ENCODE assay signal across 17 cellular contexts in the genomic region with DNA sequence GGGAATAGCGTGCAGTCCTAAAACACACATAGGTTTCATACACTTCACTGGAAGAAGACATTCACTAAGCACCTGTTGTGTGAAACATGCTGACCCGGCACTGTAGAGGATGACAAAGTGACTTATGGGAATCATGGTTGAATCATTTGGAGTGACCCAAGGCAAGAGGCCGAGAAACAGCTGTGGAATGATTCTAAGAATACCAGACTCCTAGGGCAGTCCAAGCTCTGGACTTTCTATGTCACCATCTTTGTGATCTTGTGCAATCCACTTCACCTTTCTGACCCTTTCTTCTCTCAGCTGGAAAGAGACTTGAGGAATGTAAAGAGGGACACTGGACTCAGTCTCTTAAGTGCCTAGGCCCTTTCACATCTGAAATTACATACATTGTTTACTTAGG. TPM values are rescaled to one million over a fixed set of nuclear protein-coding genes. Genes with fewer than 3 reads are reported as not detected.
DNase-seq lines count a peak whose midpoint lies in the region; ATAC-seq, FAIRE-seq and TF ChIP-seq lines count a peak whose summit lies in the region.
"Had no signal": no experiment of that assay in that cellular context is flagged by ENCODE, and none has a peak within 500 bp of the region (broad histone marks: within the 10 kb centered on the region; RNA-seq: fewer than 3 reads in every experiment).

No MANE protein-coding gene starts in this region.

- no peak overlapping the region for H3K4me2 ChIP-seq in hepatocyte

- H3K9ac ChIP-seq in skeletal muscle tissue (ENCODE audit: low read depth in 1 of 3, low read length in 3 of 3): no peak overlapping the region

- TF ChIP-seq POLR2A in H54 (IDR thresholded peaks at IDR 0.05; ENCODE audit: low read depth, low read length): no peak

- H3K4me1 ChIP-seq in hepatocyte (ENCODE audit: insufficient read depth) (peaks cover 9% of the 10 kb centered on the region), skeletal muscle tissue (ENCODE audit: control insufficient read depth in 3 of 3, insufficient read depth in 3 of 3, low read length in 3 of 3) (peaks cover 10 to 27% (median 13%) of the 10 kb centered on the region in 3 donors)

- intact Hi-C loops in activated naive CD4-positive, alpha-beta T cell treated with anti-CD3 and anti-CD28 coated beads for 36 hours (cut with micrococcal nuclease): no loop called here

- no peaks in the 10 kb centered on the region for H3K4me1 Mint-ChIP-seq in activated naive CD4-positive, alpha-beta T cell treated with anti-CD3 and anti-CD28 coated beads for 36 hours (ENCODE audit: low read depth)
- H3K4me1 Mint-ChIP-seq in progenitor cell of endocrine pancreas (ENCODE audit: low read depth): peaks cover 9% of the 10 kb centered on the region

- H3K36me3 Mint-ChIP-seq in activated naive CD4-positive, alpha-beta T cell treated with anti-CD3 and anti-CD28 coated beads for 36 hours (ENCODE audit: low read depth): peaks cover 12% of the 10 kb centered on the region
- H3K36me3 Mint-ChIP-seq in progenitor cell of endocrine pancreas (ENCODE audit: insufficient read depth): peaks cover 9% of the 10 kb centered on the region

- no peak overlapping the region for H3K27ac ChIP-seq in hepatocyte
- H3K27ac ChIP-seq in skeletal muscle tissue (ENCODE audit: low read depth, low read length): peak overlapping the region; percentile 64
- H3K27ac ChIP-seq: heart left ventricle, sigmoid colon had no signal

- no peak overlapping the region for H3K4me3 ChIP-seq in hepatocyte
- no peak overlapping the region for H3K4me3 ChIP-seq in skeletal muscle tissue (ENCODE audit: low read length in 3 of 3)
- H3K4me3 ChIP-seq: heart left ventricle, sigmoid colon had no signal

- H3K27me3 ChIP-seq in hepatocyte (no peaks in the 10 kb centered on the region), skeletal muscle tissue (ENCODE audit: control insufficient read depth in 3 of 3, insufficient read depth in 3 of 3, low read length in 3 of 3) (no peaks in the 10 kb centered on the region)
- H3K27me3 ChIP-seq: heart left ventricle, sigmoid colon had no signal

- no peak overlapping the region for H3K27ac Mint-ChIP-seq in activated naive CD4-positive, alpha-beta T cell treated with anti-CD3 and anti-CD28 coated beads for 36 hours
- no peak overlapping the region for H3K27ac Mint-ChIP-seq in progenitor cell of endocrine pancreas
- H3K27ac Mint-ChIP-seq: CD4-positive, alpha-beta memory T cell; stimulated activated memory B cell treated with anti-CD40 and anti-IgM and Interleukin-4, amounts not matched to agents 10 μg/mL and 1 μg/mL and 100 μg/mL, for 72 hours had no signal

- no peak overlapping the region for H3K4me3 Mint-ChIP-seq in activated naive CD4-positive, alpha-beta T cell treated with anti-CD3 and anti-CD28 coated beads for 36 hours
- H3K4me3 Mint-ChIP-seq in progenitor cell of endocrine pancreas (ENCODE audit: low read depth): no peak overlapping the region
- H3K4me3 Mint-ChIP-seq: brain; CD4-positive, alpha-beta memory T cell; stimulated activated memory B cell treated with anti-CD40 and anti-IgM and Interleukin-4, amounts not matched to agents 10 μg/mL and 1 μg/mL and 100 μg/mL, for 72 hours had no signal

- ATAC-seq in GM18511 (IDR thresholded peaks at IDR 0.05; ENCODE audit: unreplicated experiment): no peak
- ATAC-seq in GM19324 (IDR thresholded peaks at IDR 0.05; ENCODE audit: low FRiP score, unreplicated experiment): no peak
- ATAC-seq: stimulated activated memory B cell treated with anti-CD40 and anti-IgM and Interleukin-4, amounts not matched to agents 10 μg/mL and 1 μg/mL and 100 μg/mL, for 72 hours had no signal

- FAIRE-seq in H54 (lab: Jason Lieb, UNC): peak; percentile 74

- H3K79me2 ChIP-seq in hepatocyte: peaks cover 54% of the 10 kb centered on the region

- H3K9me2 ChIP-seq in hepatocyte (replicated peaks; ENCODE audit: insufficient read depth): no peaks in the 10 kb centered on the region

- H3K9me3 ChIP-seq in hepatocyte (ENCODE audit: low read depth): no peaks in the 10 kb centered on the region
- H3K9me3 ChIP-seq in skeletal muscle tissue (ENCODE audit: control insufficient read depth in 3 of 3, low read length in 3 of 3): no peaks in the 10 kb centered on the region
- H3K9me3 ChIP-seq: sigmoid colon had no signal

- H3K27me3 Mint-ChIP-seq in activated naive CD4-positive, alpha-beta T cell treated with anti-CD3 and anti-CD28 coated beads for 36 hours (ENCODE audit: low read depth): no peaks in the 10 kb centered on the region
- H3K27me3 Mint-ChIP-seq in progenitor cell of endocrine pancreas: no peaks in the 10 kb centered on the region
- H3K27me3 Mint-ChIP-seq: brain; CD4-positive, alpha-beta memory T cell; stimulated activated memory B cell treated with anti-CD40 and anti-IgM and Interleukin-4, amounts not matched to agents 10 μg/mL and 1 μg/mL and 100 μg/mL, for 72 hours had no signal

- H2AFZ ChIP-seq in hepatocyte: no peak overlapping the region

- TF ChIP-seq CTCF in hepatocyte (IDR thresholded peaks at IDR 0.05; ENCODE audit: poor library complexity) (no peak), progenitor cell of endocrine pancreas (IDR thresholded peaks at IDR 0.05; ENCODE audit: unreplicated experiment) (no peak)

- peaks cover 5% of the 10 kb centered on the region for H4K20me1 ChIP-seq in hepatocyte (ENCODE audit: insufficient read depth, poor library complexity, severe bottlenecking)

- DNase-seq in H54 (ENCODE audit: insufficient read length, low spot score): no peak
- DNase-seq in astrocyte of the hippocampus (ENCODE audit: low read depth, low spot score): peak; percentile 15
- DNase-seq in hepatocyte (ENCODE audit: low spot score): peak; percentile 32
- no peak for DNase-seq in activated naive CD4-positive, alpha-beta T cell treated with anti-CD3 and anti-CD28 coated beads for 36 hours
- no peak for DNase-seq in progenitor cell of endocrine pancreas (ENCODE audit: low spot score, unreplicated experiment)
- DNase-seq: CD4-positive, alpha-beta memory T cell; GF-D8; heart left ventricle; KG1; NCI-H2029; sigmoid colon had no signal

- H3K36me3 ChIP-seq in hepatocyte (replicated peaks; ENCODE audit: insufficient read depth, low read depth): no peaks in the 10 kb centered on the region
- peaks cover 0 to 4% (median 0%) of the 10 kb centered on the region in 3 donors for H3K36me3 ChIP-seq in skeletal muscle tissue (ENCODE audit: control insufficient read depth in 3 of 3, insufficient read depth in 3 of 3, low read length in 3 of 3)

- CTCF ChIA-PET in activated naive CD4-positive, alpha-beta T cell treated with anti-CD3 and anti-CD28 coated beads for 36 hours (lab: Charles Lee): interaction anchor here (0.8 kb wide), 1 partner anchor 21 kb away, joined by 3 read pairs; no protein-coding TSS in a partner anchor

- no peaks in the 10 kb centered on the region for H3K9me3 Mint-ChIP-seq in activated naive CD4-positive, alpha-beta T cell treated with anti-CD3 and anti-CD28 coated beads for 36 hours
- no peaks in the 10 kb centered on the region for H3K9me3 Mint-ChIP-seq in progenitor cell of endocrine pancreas (ENCODE audit: low read depth)
- H3K9me3 Mint-ChIP-seq: brain; CD4-positive, alpha-beta memory T cell; stimulated activated memory B cell treated with anti-CD40 and anti-IgM and Interleukin-4, amounts not matched to agents 10 μg/mL and 1 μg/mL and 100 μg/mL, for 72 hours had no signal

- 88% methylated on average over 3 of the region's 3 CpGs for whole genome bisulfite sequencing in hepatocyte (ENCODE audit: low lambda C conversion rate, missing lambda C conversion rate)

RNA-seq across cellular contexts. Expression of a gene that starts 13.1 kb away (rescaled TPM):
- total RNA-seq in hepatocyte (34.3 and 42.2 TPM in 2 replicates), skeletal muscle tissue (15.7 TPM), progenitor cell of endocrine pancreas (39.8 and 44.2 TPM in 2 replicates)
- 33.4 and 33.8 TPM in 2 replicates for polyA plus RNA-seq in hepatocyte
- 10 to 100 TPM; 10.4 to 11.5 TPM for total RNA-seq in activated naive CD4-positive, alpha-beta T cell treated with anti-CD3 and anti-CD28 coated beads for 36 hours

RNA-seq across cellular contexts. Expression of a gene that starts 32.9 kb away (rescaled TPM):
- total RNA-seq in hepatocyte (8.7 and 13.7 TPM in 2 replicates), skeletal muscle tissue (not detected), progenitor cell of endocrine pancreas (69.1 and 78.1 TPM in 2 replicates)
- 5.4 and 5.9 TPM in 2 replicates for polyA plus RNA-seq in hepatocyte
- under 1 TPM; 0.26 to 0.27 TPM for total RNA-seq in activated naive CD4-positive, alpha-beta T cell treated with anti-CD3 and anti-CD28 coated beads for 36 hours
- total RNA-seq: CD4-positive, alpha-beta memory T cell; liver had no signal
- polyA plus RNA-seq: CD4-positive, alpha-beta memory T cell; liver had no signal

Comparison
In these comparisons a context has a peak if more than half of its experiments do, and no peak if none do; other contexts are left out.
1. DNase-seq: peak in astrocyte of the hippocampus (single experiment) and hepatocyte (single experiment); none in H54 (single experiment), activated naive CD4-positive, alpha-beta T cell treated with anti-CD3 and anti-CD28 coated beads for 36 hours (single experiment) and progenitor cell of endocrine pancreas (single experiment).